14 cellular contexts compared by ENCODE assay signal in the genomic region with DNA sequence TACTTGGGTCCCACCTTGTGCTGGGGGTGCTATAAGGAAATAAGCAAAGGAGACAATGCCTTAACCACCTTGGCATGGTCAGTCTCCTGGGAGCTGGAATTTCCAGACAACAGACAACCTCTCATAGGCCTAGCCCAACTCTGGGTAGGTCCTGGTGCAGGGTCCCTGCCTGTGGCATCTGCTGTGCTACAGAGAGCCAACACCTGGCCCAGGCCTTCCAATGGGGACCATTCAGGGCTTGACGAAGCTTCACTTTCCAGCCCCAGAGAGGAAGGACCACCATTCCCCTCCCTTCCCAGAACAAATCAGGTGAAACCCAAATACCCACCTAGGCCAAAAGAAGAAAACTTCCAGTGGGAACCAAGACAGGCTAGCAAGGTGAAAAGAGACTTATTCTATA.
DNase-seq lines count a peak whose midpoint lies in the region; ATAC-seq and TF ChIP-seq lines count a peak whose summit lies in the region.
"Had no signal": no experiment of that assay in that cellular context is flagged by ENCODE, and none has a peak within 500 bp of the region (broad histone marks: within the 10 kb centered on the region; RNA-seq: fewer than 3 reads in every experiment).

No MANE protein-coding gene starts in this region.

- H3K27me3 Mint-ChIP-seq in activated CD4-positive, alpha-beta T cell treated with anti-CD3 and anti-CD28 coated beads for 36 hours = no peaks in the 10 kb centered on the region
- H3K27me3 Mint-ChIP-seq in brain = peaks cover 6% of the 10 kb centered on the region

- H4K20me1 ChIP-seq in OCI-LY3 (ENCODE audit: insufficient read depth, low read length) (no peaks in the 10 kb centered on the region), osteoblast (ENCODE audit: insufficient read depth, low read length) (no peaks in the 10 kb centered on the region)

- no peak for ATAC-seq in activated CD4-positive, alpha-beta T cell treated with anti-CD3 and anti-CD28 coated beads for 36 hours
- ATAC-seq in HG02885 (IDR thresholded peaks at IDR 0.05; ENCODE audit: poor library complexity, unreplicated experiment) = no peak
- ATAC-seq: Right ventricle myocardium inferior had no signal

- peak overlapping the region; percentile 62 for H3K4me2 ChIP-seq in OCI-LY3 (ENCODE audit: low read length)
- H3K4me2 ChIP-seq in osteoblast (ENCODE audit: insufficient read depth, low read length) = no peak overlapping the region

- H3K27ac ChIP-seq in OCI-LY3 (ENCODE audit: low read length) (peak overlapping the region; percentile 78), osteoblast (ENCODE audit: low read depth, low read length) (no peak overlapping the region)

- CTCF ChIA-PET in activated CD4-positive, alpha-beta T cell treated with anti-CD3 and anti-CD28 coated beads for 36 hours (lab: Charles Lee) = interaction anchor here (1.0 to 1.2 kb wide), 2 partner anchors 9 to 33 kb away, joined by 3 to 6 read pairs; no protein-coding TSS in a partner anchor

- peak overlapping the region; percentile 85 for H3K27ac Mint-ChIP-seq in activated CD4-positive, alpha-beta T cell treated with anti-CD3 and anti-CD28 coated beads for 36 hours
- peak overlapping the region in 3 of 5 experiments; percentile 20 to 86 (median 22) for H3K27ac Mint-ChIP-seq in brain

- peaks cover 10% of the 10 kb centered on the region for H3K36me3 ChIP-seq in OCI-LY3 (replicated peaks; ENCODE audit: low read depth, low read length)
- H3K36me3 ChIP-seq in osteoblast (ENCODE audit: insufficient read depth, low read length) = no peaks in the 10 kb centered on the region

- no peaks in the 10 kb centered on the region for H3K27me3 ChIP-seq in OCI-LY3 (ENCODE audit: low read depth, low read length)
- no peaks in the 10 kb centered on the region for H3K27me3 ChIP-seq in osteoblast (ENCODE audit: insufficient read depth, low read length)

- H3K9me3 ChIP-seq in OCI-LY3 (ENCODE audit: insufficient read depth, low read length) (no peaks in the 10 kb centered on the region), osteoblast (ENCODE audit: low read depth, low read length) (no peaks in the 10 kb centered on the region)

- no peaks in the 10 kb centered on the region for H3K79me2 ChIP-seq in OCI-LY3 (ENCODE audit: low read length)
- no peaks in the 10 kb centered on the region for H3K79me2 ChIP-seq in osteoblast (ENCODE audit: insufficient read depth, low read length)

- POLR2A ChIA-PET in activated CD4-positive, alpha-beta T cell treated with anti-CD3 and anti-CD28 coated beads for 36 hours (lab: Charles Lee) = interaction anchor here (1.0 kb wide), 1 partner anchor 64 kb away, joined by 3 read pairs; no protein-coding TSS in a partner anchor

- H3K4me3 ChIP-seq in OCI-LY3 (ENCODE audit: low read length) (peak overlapping the region; percentile 38), osteoblast (ENCODE audit: insufficient read depth, low read length) (no peak overlapping the region)

- H3K9ac ChIP-seq in OCI-LY3 (ENCODE audit: low read length) = no peak overlapping the region

- H3K4me1 ChIP-seq in OCI-LY3 (ENCODE audit: low read length) (peaks cover 22% of the 10 kb centered on the region), osteoblast (ENCODE audit: insufficient read depth, low read length) (peaks cover 32% of the 10 kb centered on the region)

- intact Hi-C loops in activated CD4-positive, alpha-beta T cell treated with anti-CD3 and anti-CD28 coated beads for 36 hours (cut with DNase I, micrococcal nuclease) = loop anchor here (1.0 kb wide), 4 partner anchors 34 to 84 kb away; no protein-coding TSS in a partner anchor

- H2AFZ ChIP-seq in OCI-LY3 (ENCODE audit: low read depth, low read length) (no peak overlapping the region), osteoblast (ENCODE audit: low read length) (no peak overlapping the region)

- no peaks in the 10 kb centered on the region for H3K36me3 Mint-ChIP-seq in activated CD4-positive, alpha-beta T cell treated with anti-CD3 and anti-CD28 coated beads for 36 hours (ENCODE audit: low read depth)
- peaks cover 9% of the 10 kb centered on the region for H3K36me3 Mint-ChIP-seq in brain

- TF ChIP-seq CTCF in OCI-LY3 (IDR thresholded peaks at IDR 0.05; ENCODE audit: low read depth, low read length) (no peak), brain (conservative IDR thresholded peaks at IDR 0.05) (no peak), osteoblast (IDR thresholded peaks at IDR 0.05; ENCODE audit: extremely low read depth, low read depth, low read length) (no peak)

- no peak for DNase-seq in activated CD4-positive, alpha-beta T cell treated with anti-CD3 and anti-CD28 coated beads for 36 hours
- DNase-seq in activated CD4-positive, alpha-beta T cell treated with anti-CD3 and anti-CD28 coated beads, Interleukin-2, amount 50 U/mL, for 4 hours = no peak
- DNase-seq in osteoblast (ENCODE audit: insufficient read length, low spot score, missing footprints) = peak; percentile 34
- no peak for DNase-seq in stimulated activated naive CD4-positive, alpha-beta T cell treated with Interleukin-2 at 50 U/mL for 16 hours (lab: John Stamatoyannopoulos, UW)
- no peak for DNase-seq in medulla oblongata (ENCODE audit: extremely low spot score)
- DNase-seq: 8988T; activated CD4-positive, alpha-beta T cell treated with anti-CD3 and anti-CD28 coated beads for 1 hour; AML-193; NCI-H510A treated with DMSO at 0.1 percent for 48 hours had no signal

- H3K4me1 Mint-ChIP-seq in activated CD4-positive, alpha-beta T cell treated with anti-CD3 and anti-CD28 coated beads for 36 hours = peaks cover 29% of the 10 kb centered on the region
- H3K4me1 Mint-ChIP-seq in brain = peaks cover 36% of the 10 kb centered on the region

- H3K4me3 Mint-ChIP-seq in activated CD4-positive, alpha-beta T cell treated with anti-CD3 and anti-CD28 coated beads for 36 hours = no peak overlapping the region
- no peak overlapping the region for H3K4me3 Mint-ChIP-seq in brain

- H3K9me3 Mint-ChIP-seq in activated CD4-positive, alpha-beta T cell treated with anti-CD3 and anti-CD28 coated beads for 36 hours (ENCODE audit: low read depth) = no peaks in the 10 kb centered on the region
- H3K9me3 Mint-ChIP-seq in brain = no peaks in the 10 kb centered on the region
- H3K9me3 Mint-ChIP-seq: activated naive CD4-positive, alpha-beta T cell treated with anti-CD3 and anti-CD28 coated beads, Interleukin-2, amount 50 U/mL, for 72 hours had no signal
